ENCODE assay signal across 14 cellular contexts in the genomic region with DNA sequence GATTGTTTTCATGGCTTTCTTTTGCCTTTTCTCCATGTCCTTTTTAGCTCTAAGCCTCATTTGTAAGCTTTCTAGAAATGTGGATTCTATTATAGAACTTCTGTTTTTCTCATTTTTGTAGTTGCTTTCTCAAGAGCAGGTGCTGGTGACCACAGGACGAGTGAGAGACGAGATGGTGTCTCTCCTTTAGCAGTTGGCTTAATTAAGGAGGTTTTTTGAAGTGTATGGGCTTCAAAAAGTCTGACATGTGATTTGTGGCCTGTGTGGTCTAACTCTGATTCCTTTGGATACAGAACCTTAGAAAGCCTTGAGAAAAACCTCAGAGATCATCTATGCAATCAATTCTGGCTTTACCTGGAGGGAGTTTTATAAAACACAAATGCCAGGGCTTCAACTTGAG.
A peak's percentile ranks its signal among the peaks of the same experiment; 100 is the strongest.
DNase-seq lines count a peak whose midpoint lies in the region; ATAC-seq and TF ChIP-seq lines count a peak whose summit lies in the region.
"Had no signal": no experiment of that assay in that cellular context is flagged by ENCODE, and none has a peak within 500 bp of the region (broad histone marks: within the 10 kb centered on the region; RNA-seq: fewer than 3 reads in every experiment).

No MANE protein-coding gene starts in this region.

- no peak for TF ChIP-seq CTCF in CD8-positive, alpha-beta T cell (IDR thresholded peaks at IDR 0.05)
- TF ChIP-seq CTCF in gastroesophageal sphincter (IDR thresholded peaks at IDR 0.05), result no peak

- no peak overlapping the region for H3K4me3 Mint-ChIP-seq in CD8-positive, alpha-beta T cell
- no peak overlapping the region for H3K4me3 Mint-ChIP-seq in activated T-helper 2 cell treated with anti-CD3 and anti-CD28 coated beads, Interferon-gamma antibody, Interleukin-2, Interleukin-4, amounts not matched to agents 10 μg/mL and 5 μg/mL and 100 μg/mL, durations not matched to agents 14 hours and 24 hours and 36 hours (ENCODE audit: low read depth)
- H3K4me3 Mint-ChIP-seq: brain, neural crest cell had no signal

- no peak overlapping the region for H2BK120ac ChIP-seq in neuronal stem cell (ENCODE audit: low read depth, low read length)

- WGBS in gastroesophageal sphincter (ENCODE audit: low coverage in 1 of 2), 2 donors, result 91% methylated on average over 2 of the region's 2 CpGs; no CpG with 5 or more reads in 1 of the 2 donors
- no CpG with 5 or more reads among the region's 2 CpGs for WGBS in neuronal stem cell (ENCODE audit: extremely low coverage in 2 of 2, insufficient read length in 2 of 2, insufficient replicate concordance in 1 of 2), 2 donors

- intact Hi-C loops in CD8-positive, alpha-beta T cell (cut with DNase I, micrococcal nuclease), result no loop called here
- intact Hi-C loops in activated T-helper 2 cell treated with anti-CD3 and anti-CD28 coated beads, Interferon-gamma antibody, Interleukin-2, Interleukin-4, amounts not matched to agents 10 μg/mL and 5 μg/mL and 100 μg/mL, durations not matched to agents 14 hours and 24 hours and 36 hours (cut with micrococcal nuclease), result no loop called here

- H3K9ac ChIP-seq in neuronal stem cell (ENCODE audit: low read depth, low read length, poor library complexity), result no peak overlapping the region

- no peaks in the 10 kb centered on the region for H3K9me3 Mint-ChIP-seq in CD8-positive, alpha-beta T cell
- peaks cover 20% of the 10 kb centered on the region for H3K9me3 Mint-ChIP-seq in activated T-helper 2 cell treated with anti-CD3 and anti-CD28 coated beads, Interferon-gamma antibody, Interleukin-2, Interleukin-4, amounts not matched to agents 10 μg/mL and 5 μg/mL and 100 μg/mL, durations not matched to agents 14 hours and 24 hours and 36 hours

- no peak for TF ChIP-seq POLR2A in gastroesophageal sphincter (IDR thresholded peaks at IDR 0.05)

- H2AFZ ChIP-seq in neuronal stem cell (ENCODE audit: low read length), result no peak overlapping the region

- H3K27me3 ChIP-seq in CD8-positive, alpha-beta T cell (ENCODE audit: insufficient read depth, low read length), result no peaks in the 10 kb centered on the region
- H3K27me3 ChIP-seq in gastroesophageal sphincter, result no peaks in the 10 kb centered on the region
- H3K27me3 ChIP-seq in neuronal stem cell (ENCODE audit: control insufficient read depth in 3 of 3, insufficient read depth in 3 of 3, low read depth in 1 of 3, low read length in 3 of 3), result no peaks in the 10 kb centered on the region

- H3K79me1 ChIP-seq in neuronal stem cell (ENCODE audit: low read depth, low read length), result no peaks in the 10 kb centered on the region

- H3K4me1 Mint-ChIP-seq in CD8-positive, alpha-beta T cell (ENCODE audit: low read depth), result peaks cover 27% of the 10 kb centered on the region
- H3K4me1 Mint-ChIP-seq in activated T-helper 2 cell treated with anti-CD3 and anti-CD28 coated beads, Interferon-gamma antibody, Interleukin-2, Interleukin-4, amounts not matched to agents 10 μg/mL and 5 μg/mL and 100 μg/mL, durations not matched to agents 14 hours and 24 hours and 36 hours (ENCODE audit: low read depth), result peaks cover 33% of the 10 kb centered on the region
- H3K4me1 Mint-ChIP-seq: brain had no signal

- H3K27ac Mint-ChIP-seq in CD8-positive, alpha-beta T cell, result peak overlapping the region; percentile 22
- H3K27ac Mint-ChIP-seq in activated T-helper 2 cell treated with anti-CD3 and anti-CD28 coated beads, Interferon-gamma antibody, Interleukin-2, Interleukin-4, amounts not matched to agents 10 μg/mL and 5 μg/mL and 100 μg/mL, durations not matched to agents 14 hours and 24 hours and 36 hours, result no peak overlapping the region
- H3K27ac Mint-ChIP-seq: brain had no signal

- H3K9me3 ChIP-seq in CD8-positive, alpha-beta T cell (ENCODE audit: low read length), result no peaks in the 10 kb centered on the region
- H3K9me3 ChIP-seq in gastroesophageal sphincter (no peaks in the 10 kb centered on the region), neuronal stem cell (replicated peaks in 1 of 2; ENCODE audit: control insufficient read depth in 2 of 2, insufficient read depth in 1 of 2, low read depth in 1 of 2, low read length in 2 of 2) (no peaks in the 10 kb centered on the region)

- no peak overlapping the region for H2BK12ac ChIP-seq in neuronal stem cell (ENCODE audit: low read length)

- peaks cover 7% of the 10 kb centered on the region for H3K36me3 Mint-ChIP-seq in CD8-positive, alpha-beta T cell
- peaks cover 38% of the 10 kb centered on the region for H3K36me3 Mint-ChIP-seq in activated T-helper 2 cell treated with anti-CD3 and anti-CD28 coated beads, Interferon-gamma antibody, Interleukin-2, Interleukin-4, amounts not matched to agents 10 μg/mL and 5 μg/mL and 100 μg/mL, durations not matched to agents 14 hours and 24 hours and 36 hours (ENCODE audit: low read depth)

- H2AK5ac ChIP-seq in neuronal stem cell (ENCODE audit: low read depth, low read length), result no peak overlapping the region

- no peak for DNase-seq in CD8-positive, alpha-beta T cell
- DNase-seq in NAMALWA (ENCODE audit: low spot score) (peak; percentile 83), T1000 (lab: John Stamatoyannopoulos, UW) (no peak), neuronal stem cell (ENCODE audit: low spot score) (no peak)
- DNase-seq in activated T-helper 2 cell treated with anti-CD3 and anti-CD28 coated beads, Interferon-gamma antibody, Interleukin-2, Interleukin-4, amounts not matched to agents 10 μg/mL and 5 μg/mL and 100 μg/mL, durations not matched to agents 14 hours and 24 hours and 36 hours (ENCODE audit: low spot score), result no peak
- DNase-seq: erythroblast, GF-D8, H7, NCI-H526 had no signal

- no peaks in the 10 kb centered on the region for H3K27me3 Mint-ChIP-seq in CD8-positive, alpha-beta T cell (ENCODE audit: low read depth)
- no peaks in the 10 kb centered on the region for H3K27me3 Mint-ChIP-seq in activated T-helper 2 cell treated with anti-CD3 and anti-CD28 coated beads, Interferon-gamma antibody, Interleukin-2, Interleukin-4, amounts not matched to agents 10 μg/mL and 5 μg/mL and 100 μg/mL, durations not matched to agents 14 hours and 24 hours and 36 hours (ENCODE audit: low read depth)

- no peak overlapping the region for H3K27ac ChIP-seq in CD8-positive, alpha-beta T cell (ENCODE audit: low read depth, low read length)
- H3K27ac ChIP-seq in gastroesophageal sphincter, result peak overlapping the region in 1 of 4 donors; percentile 3
- H3K27ac ChIP-seq in neuronal stem cell (replicated peaks; ENCODE audit: low read length), result no peak overlapping the region

- no peak overlapping the region for H3K14ac ChIP-seq in neuronal stem cell (ENCODE audit: low read length)

- H3K18ac ChIP-seq in neuronal stem cell (ENCODE audit: low read length), result no peak overlapping the region

- H3K4me2 ChIP-seq in neuronal stem cell (ENCODE audit: insufficient read depth, low read length, poor library complexity, severe bottlenecking), result no peak overlapping the region

- H4K91ac ChIP-seq in neuronal stem cell (ENCODE audit: low read depth, low read length, poor library complexity), result no peak overlapping the region

- POLR2A ChIA-PET in CD8-positive, alpha-beta T cell (lab: Charles Lee), result no interaction called here

- TF ChIP-seq EP300 in gastroesophageal sphincter (IDR thresholded peaks at IDR 0.05), result no peak

- no peak overlapping the region for H4K8ac ChIP-seq in neuronal stem cell (ENCODE audit: low read depth, low read length)

- no peak overlapping the region for H3K4me3 ChIP-seq in CD8-positive, alpha-beta T cell (ENCODE audit: low read depth, low read length)
- H3K4me3 ChIP-seq in gastroesophageal sphincter (no peak overlapping the region), neuronal stem cell (ENCODE audit: low read length in 2 of 2) (no peak overlapping the region)

- H3K36me3 ChIP-seq in CD8-positive, alpha-beta T cell (ENCODE audit: insufficient read depth, low read length), result no peaks in the 10 kb centered on the region
- H3K36me3 ChIP-seq in gastroesophageal sphincter (peaks cover 0 to 17% of the 10 kb centered on the region in 2 donors), neuronal stem cell (replicated peaks in 1 of 2; ENCODE audit: control insufficient read depth in 2 of 2, insufficient read depth in 2 of 2, low read length in 2 of 2) (no peaks in the 10 kb centered on the region)

- no peak overlapping the region for H2BK5ac ChIP-seq in neuronal stem cell (ENCODE audit: low read length)

- H3K23ac ChIP-seq in neuronal stem cell (ENCODE audit: low read depth, low read length, poor library complexity), result no peak overlapping the region

- H3K4ac ChIP-seq in neuronal stem cell (ENCODE audit: low read length), result no peak overlapping the region

- no peaks in the 10 kb centered on the region for H3K4me1 ChIP-seq in CD8-positive, alpha-beta T cell (ENCODE audit: insufficient read depth, low read length)
- peaks cover 0 to 26% (median 5%) of the 10 kb centered on the region in 3 donors for H3K4me1 ChIP-seq in gastroesophageal sphincter
- H3K4me1 ChIP-seq in neuronal stem cell (ENCODE audit: control insufficient read depth in 2 of 2, insufficient read depth in 1 of 2, low read depth in 1 of 2, low read length in 2 of 2), result peaks cover 0 to under 1% of the 10 kb centered on the region in 2 donors

- ATAC-seq in CD8-positive, alpha-beta T cell, result no peak
- peak; percentile 55 for ATAC-seq in GM19043 (IDR thresholded peaks at IDR 0.05; ENCODE audit: low read depth, unreplicated experiment)
- peak; percentile 49 for ATAC-seq in HG02884 (IDR thresholded peaks at IDR 0.05; ENCODE audit: unreplicated experiment)
- ATAC-seq in gastroesophageal sphincter, result no peak

- CTCF ChIA-PET in CD8-positive, alpha-beta T cell (lab: Charles Lee), result interaction anchor here (0.9 kb wide), 1 partner anchor 10 kb away, joined by 3 read pairs; no protein-coding TSS in a partner anchor

- H2BK15ac ChIP-seq in neuronal stem cell (ENCODE audit: low read length), result no peak overlapping the region

Comparison
In these comparisons a context has a peak if more than half of its experiments do, and no peak if none do; other contexts are left out.
1. ATAC-seq: peak in GM19043 (single experiment) and HG02884 (single experiment); none in CD8-positive, alpha-beta T cell (single experiment) and gastroesophageal sphincter (single experiment).